ENCODE assay signal across 1 cellular context in the genomic region with DNA sequence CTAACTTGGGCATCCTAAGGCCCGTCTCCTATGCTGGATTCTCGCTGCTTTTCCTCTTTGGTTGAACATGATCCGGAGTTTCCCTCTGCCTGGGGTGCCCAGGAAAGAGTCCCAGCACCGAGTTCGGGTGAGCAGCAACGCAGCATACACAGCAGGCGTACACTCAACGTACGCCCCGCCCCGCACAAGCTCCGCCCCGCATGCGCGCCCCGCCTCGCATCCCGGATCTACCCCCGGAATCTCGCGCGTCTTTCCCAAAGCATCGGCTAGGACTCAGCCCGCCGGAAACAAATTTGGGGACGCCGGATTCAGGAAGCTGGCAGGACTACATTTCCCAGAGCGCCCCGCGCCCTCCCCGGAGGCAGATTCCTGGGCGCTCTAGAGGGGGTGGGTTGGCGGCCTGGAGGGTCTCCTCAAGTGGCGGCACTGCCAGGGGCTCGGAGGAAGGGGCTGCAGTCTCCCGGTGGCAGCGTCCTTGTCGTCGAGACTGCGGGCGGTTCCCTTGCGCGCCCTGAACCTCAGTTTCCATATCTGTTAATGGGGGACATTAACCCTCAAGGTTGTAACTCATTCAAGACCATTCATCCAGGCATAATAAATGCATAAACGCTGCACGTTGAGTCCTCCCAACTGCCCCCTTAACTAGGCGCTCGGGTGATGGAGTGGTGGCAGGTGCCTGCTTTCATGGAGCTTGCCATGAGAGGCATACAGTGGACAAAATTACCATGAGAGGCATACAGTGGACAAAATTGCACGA.
TF ChIP-seq lines count a peak whose summit lies in the region.

No MANE protein-coding gene starts in this region.

TF ChIP-seq in GM12878, 131 proteins besides CTCF, POLR2A, EP300 and RAD21 (continued from another document):
- TF ChIP-seq, protein P1, sequence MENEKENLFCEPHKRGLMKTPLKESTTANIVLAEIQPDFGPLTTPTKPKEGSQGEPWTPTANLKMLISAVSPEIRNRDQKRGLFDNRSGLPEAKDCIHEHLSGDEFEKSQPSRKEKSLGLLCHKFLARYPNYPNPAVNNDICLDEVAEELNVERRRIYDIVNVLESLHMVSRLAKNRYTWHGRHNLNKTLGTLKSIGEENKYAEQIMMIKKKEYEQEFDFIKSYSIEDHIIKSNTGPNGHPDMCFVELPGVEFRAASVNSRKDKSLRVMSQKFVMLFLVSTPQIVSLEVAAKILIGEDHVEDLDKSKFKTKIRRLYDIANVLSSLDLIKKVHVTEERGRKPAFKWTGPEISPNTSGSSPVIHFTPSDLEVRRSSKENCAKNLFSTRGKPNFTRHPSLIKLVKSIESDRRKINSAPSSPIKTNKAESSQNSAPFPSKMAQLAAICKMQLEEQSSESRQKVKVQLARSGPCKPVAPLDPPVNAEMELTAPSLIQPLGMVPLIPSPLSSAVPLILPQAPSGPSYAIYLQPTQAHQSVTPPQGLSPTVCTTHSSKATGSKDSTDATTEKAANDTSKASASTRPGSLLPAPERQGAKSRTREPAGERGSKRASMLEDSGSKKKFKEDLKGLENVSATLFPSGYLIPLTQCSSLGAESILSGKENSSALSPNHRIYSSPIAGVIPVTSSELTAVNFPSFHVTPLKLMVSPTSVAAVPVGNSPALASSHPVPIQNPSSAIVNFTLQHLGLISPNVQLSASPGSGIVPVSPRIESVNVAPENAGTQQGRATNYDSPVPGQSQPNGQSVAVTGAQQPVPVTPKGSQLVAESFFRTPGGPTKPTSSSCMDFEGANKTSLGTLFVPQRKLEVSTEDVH (IDR thresholded peaks at IDR 0.05; ENCODE audit: low read depth, partially characterized antibody): no peak
- TF ChIP-seq ZZZ3 (IDR thresholded peaks at IDR 0.05; ENCODE audit: control insufficient read depth, insufficient read length, low read depth): no peak
- TF ChIP-seq SPI1 (IDR thresholded peaks at IDR 0.05; ENCODE audit: borderline replicate concordance, insufficient read depth, low read depth, low read length): no peak
- TF ChIP-seq PML (IDR thresholded peaks at IDR 0.05; ENCODE audit: low read length): no peak
- no peak for TF ChIP-seq SREBF2 (IDR thresholded peaks at IDR 0.05; ENCODE audit: low read length)
- TF ChIP-seq ZNF207 (IDR thresholded peaks at IDR 0.05; ENCODE audit: borderline replicate concordance): no peak
- TF ChIP-seq NR2C1 (IDR thresholded peaks at IDR 0.05): peak; percentile 75
- 0 out of 2 replicates have a peak, but pooled peaks have one; percentile 33 for TF ChIP-seq TAF1 (IDR thresholded peaks at IDR 0.05; ENCODE audit: borderline replicate concordance, low read depth, low read length)
- no peak for TF ChIP-seq STAT1 (conservative IDR thresholded peaks at IDR 0.05)
- TF ChIP-seq, protein P2, sequence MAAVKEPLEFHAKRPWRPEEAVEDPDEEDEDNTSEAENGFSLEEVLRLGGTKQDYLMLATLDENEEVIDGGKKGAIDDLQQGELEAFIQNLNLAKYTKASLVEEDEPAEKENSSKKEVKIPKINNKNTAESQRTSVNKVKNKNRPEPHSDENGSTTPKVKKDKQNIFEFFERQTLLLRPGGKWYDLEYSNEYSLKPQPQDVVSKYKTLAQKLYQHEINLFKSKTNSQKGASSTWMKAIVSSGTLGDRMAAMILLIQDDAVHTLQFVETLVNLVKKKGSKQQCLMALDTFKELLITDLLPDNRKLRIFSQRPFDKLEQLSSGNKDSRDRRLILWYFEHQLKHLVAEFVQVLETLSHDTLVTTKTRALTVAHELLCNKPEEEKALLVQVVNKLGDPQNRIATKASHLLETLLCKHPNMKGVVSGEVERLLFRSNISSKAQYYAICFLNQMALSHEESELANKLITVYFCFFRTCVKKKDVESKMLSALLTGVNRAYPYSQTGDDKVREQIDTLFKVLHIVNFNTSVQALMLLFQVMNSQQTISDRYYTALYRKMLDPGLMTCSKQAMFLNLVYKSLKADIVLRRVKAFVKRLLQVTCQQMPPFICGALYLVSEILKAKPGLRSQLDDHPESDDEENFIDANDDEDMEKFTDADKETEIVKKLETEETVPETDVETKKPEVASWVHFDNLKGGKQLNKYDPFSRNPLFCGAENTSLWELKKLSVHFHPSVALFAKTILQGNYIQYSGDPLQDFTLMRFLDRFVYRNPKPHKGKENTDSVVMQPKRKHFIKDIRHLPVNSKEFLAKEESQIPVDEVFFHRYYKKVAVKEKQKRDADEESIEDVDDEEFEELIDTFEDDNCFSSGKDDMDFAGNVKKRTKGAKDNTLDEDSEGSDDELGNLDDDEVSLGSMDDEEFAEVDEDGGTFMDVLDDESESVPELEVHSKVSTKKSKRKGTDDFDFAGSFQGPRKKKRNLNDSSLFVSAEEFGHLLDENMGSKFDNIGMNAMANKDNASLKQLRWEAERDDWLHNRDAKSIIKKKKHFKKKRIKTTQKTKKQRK (IDR thresholded peaks at IDR 0.05; ENCODE audit: low read depth, low read length): no peak
- peak; percentile 97 for TF ChIP-seq CHD2 (IDR thresholded peaks at IDR 0.05; ENCODE audit: borderline replicate concordance, low read depth, low read length)
- no peak for TF ChIP-seq RB1 (IDR thresholded peaks at IDR 0.05; ENCODE audit: borderline replicate concordance)
- TF ChIP-seq CREM (IDR thresholded peaks at IDR 0.05; ENCODE audit: low read depth): peak; percentile 60; the same call in 1 of the 2 replicates
- no peak for TF ChIP-seq KLF5 (IDR thresholded peaks at IDR 0.05; ENCODE audit: partially characterized antibody)
- no peak for TF ChIP-seq PAX5 (IDR thresholded peaks at IDR 0.05; ENCODE audit: borderline replicate concordance, low read depth, low read length)
- TF ChIP-seq BCL11A (IDR thresholded peaks at IDR 0.05; ENCODE audit: low read depth, low read length): no peak
- peak; percentile 92 for TF ChIP-seq SMARCA5 (IDR thresholded peaks at IDR 0.05)
